Comparison of ENCODE assay signal across 1 cellular context in genomic region chr3:14460342-14461005, GRCh38.
TF ChIP-seq lines count a peak whose summit lies in the region.

No MANE protein-coding gene starts in this region.

TF ChIP-seq in GM23338, 12 proteins besides CTCF, POLR2A, EP300 and RAD21 (continued from another document):
- no peak for TF ChIP-seq ZNF462 (CRISPR knock-in tag; IDR thresholded peaks at IDR 0.05)
TF ChIP-seq in GM23338: peak in this region for 0.
